22 cellular contexts compared by ENCODE assay signal in the genomic region with DNA sequence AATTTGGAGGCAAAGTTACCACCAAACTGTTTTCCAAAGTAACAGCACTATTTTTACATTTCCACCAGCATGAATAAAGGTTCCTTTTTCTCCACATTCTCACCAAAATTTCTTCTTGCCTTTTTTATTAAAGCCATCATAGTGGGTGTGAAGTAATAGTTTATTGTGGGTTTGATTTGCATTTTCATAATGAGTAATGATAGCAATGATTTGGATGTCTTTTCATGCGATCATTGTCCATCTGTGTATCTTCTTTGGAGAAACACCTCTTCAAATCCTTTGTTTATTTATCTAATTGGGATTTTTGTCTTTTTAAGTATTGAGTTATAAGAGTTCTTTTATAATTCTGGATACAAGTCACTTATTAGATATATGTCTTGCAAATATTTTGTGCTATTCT.
"Had no signal": no experiment of that assay in that cellular context is flagged by ENCODE, and none has a peak within 500 bp of the region (broad histone marks: within the 10 kb centered on the region; RNA-seq: fewer than 3 reads in every experiment).

No MANE protein-coding gene starts in this region.

- ATAC-seq: natural killer cell; psoas muscle; right cardiac atrium; right lobe of liver; stimulated activated effector memory CD8-positive, alpha-beta T cell treated with anti-CD3 and anti-CD28 coated beads, Interleukin-12 subunit alpha, Interleukin-12 subunit beta, amount 100 ng/mL, for 72 hours; stimulated activated naive B cell treated with anti-CD40 and anti-IgM and Interleukin-4, amounts not matched to agents 10 μg/mL and 1 μg/mL and 100 μg/mL, for 72 hours; upper lobe of right lung had no signal

- FAIRE-seq: small intestine had no signal

- DNase-seq: natural killer cell; occipital lobe; ovary; posterior cingulate gyrus; psoas muscle; right cardiac atrium; right lobe of liver; sigmoid colon; small intestine; stimulated activated CD4-positive, alpha-beta T cell treated with anti-CD3 and anti-CD28 coated beads, Interleukin-15, amount 100 ng/mL, for 24 hours; stimulated activated CD4-positive, alpha-beta T cell treated with anti-CD3 and anti-CD28 coated beads, Interleukin-2, amount 100 ng/mL, for 24 hours; stimulated activated CD4-positive, alpha-beta T cell treated with anti-CD3 and anti-CD28 coated beads, Interleukin-2, amount 100 ng/mL, for 48 hours; stimulated activated CD4-positive, alpha-beta T cell treated with anti-CD3 and anti-CD28 coated beads, Interleukin-4, amount 100 ng/mL, for 24 hours; stimulated activated naive B cell treated with anti-CD40 and anti-IgM and Interleukin-4, amounts not matched to agents 10 μg/mL and 1 μg/mL and 100 μg/mL, for 72 hours; stimulated activated naive CD4-positive, alpha-beta T cell treated with Interleukin-2 at 50 U/mL for 16 hours; substantia nigra; testis; tibial artery; transverse colon; upper lobe of right lung; uterus had no signal
